In the genomic region with DNA sequence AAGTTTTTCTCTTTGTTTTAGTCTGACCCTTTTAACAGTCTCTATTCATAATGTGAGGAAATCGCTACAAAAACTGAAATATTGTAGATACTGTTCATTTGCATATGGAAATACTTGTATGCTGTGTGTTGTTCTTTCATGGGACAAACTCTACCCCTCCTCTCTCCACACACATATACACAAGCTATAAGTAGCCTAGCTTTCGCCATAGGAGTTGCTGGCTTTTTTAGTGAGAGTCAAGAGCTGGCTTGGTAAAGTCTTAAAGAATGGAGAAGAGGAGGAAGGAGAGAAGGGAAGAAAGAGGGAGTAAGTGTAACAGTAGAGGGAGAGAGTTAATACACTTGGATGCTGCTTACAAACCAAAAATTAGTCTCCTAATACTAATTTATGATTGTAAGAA, we compare ENCODE assay signal across 25 cellular contexts.
"Had no signal": no experiment of that assay in that cellular context is flagged by ENCODE, and none has a peak within 500 bp of the region (broad histone marks: within the 10 kb centered on the region; RNA-seq: fewer than 3 reads in every experiment).

No MANE protein-coding gene starts in this region.

- ATAC-seq: effector memory CD8-positive, alpha-beta T cell; heart right ventricle; left ventricle myocardium superior; lower lobe of right lung; naive thymus-derived CD8-positive, alpha-beta T cell; sciatic nerve; stimulated activated effector memory CD8-positive, alpha-beta T cell treated with anti-CD3 and anti-CD28 coated beads, Interleukin-12 subunit alpha, Interleukin-12 subunit beta, amount 100 ng/mL, for 72 hours had no signal

- H3K27me3 ChIP-seq: esophagus squamous epithelium, heart right ventricle, right atrium auricular region, stomach, thyroid gland, vagina had no signal

- H3K9me3 ChIP-seq: esophagus squamous epithelium, heart right ventricle, lower lobe of right lung, prostate gland, right atrium auricular region, stomach, thyroid gland, vagina had no signal

- H3K4me1 ChIP-seq: esophagus squamous epithelium, lower lobe of right lung, prostate gland, right atrium auricular region, stomach, thyroid gland, vagina had no signal

- DNase-seq: effector memory CD8-positive, alpha-beta T cell; erythroblast; esophagus squamous epithelium; foreskin melanocyte; glutamatergic neuron; heart right ventricle; hippocampal formation; left ventricle myocardium superior; lower lobe of right lung; naive thymus-derived CD8-positive, alpha-beta T cell; nephron progenitor cell; nucleus accumbens; stimulated activated CD4-positive, alpha-beta T cell treated with anti-CD3 and anti-CD28 coated beads, Interleukin-12 subunit alpha, Interleukin-12 subunit beta, amount 100 ng/mL, for 4 hours; stimulated activated CD4-positive, alpha-beta T cell treated with anti-CD3 and anti-CD28 coated beads, Interleukin-1b, Interleukin-23, amount 100 ng/mL, for 48 hours; stimulated activated CD4-positive, alpha-beta T cell treated with anti-CD3 and anti-CD28 coated beads, Interleukin-4, amount 100 ng/mL, for 24 hours; stimulated activated naive CD4-positive, alpha-beta T cell treated with Interleukin-2 at 50 U/mL for 16 hours; stomach; thyroid gland; trophoblast cell had no signal

- H3K36me3 ChIP-seq: lower lobe of right lung, prostate gland, thyroid gland, vagina had no signal

- H3K4me3 ChIP-seq: esophagus squamous epithelium, heart right ventricle, lower lobe of right lung, prostate gland, right atrium auricular region, smooth muscle cell, stomach, thyroid gland, vagina had no signal

- H3K27ac ChIP-seq: esophagus squamous epithelium, heart right ventricle, lower lobe of right lung, prostate gland, right atrium auricular region, stomach, thyroid gland, vagina had no signal

- H3K4me2 ChIP-seq: smooth muscle cell had no signal
